ENCODE assay signal across 16 cellular contexts in genomic region chr16:29230671-29231091, GRCh38.
DNase-seq lines count a peak whose midpoint lies in the region; ATAC-seq and TF ChIP-seq lines count a peak whose summit lies in the region.
"Had no signal": no experiment of that assay in that cellular context is flagged by ENCODE, and none has a peak within 500 bp of the region (broad histone marks: within the 10 kb centered on the region; RNA-seq: fewer than 3 reads in every experiment).

No MANE protein-coding gene starts in this region.

- peak overlapping the region; percentile 85 for H2BK15ac ChIP-seq in neuronal stem cell (ENCODE audit: low read length)

- H3K23ac ChIP-seq in neuronal stem cell (ENCODE audit: low read depth, low read length, poor library complexity): peak overlapping the region; percentile 81

- no peak overlapping the region for H3K14ac ChIP-seq in neuronal stem cell (ENCODE audit: low read length)

- ATAC-seq in GM21786 (IDR thresholded peaks at IDR 0.05; ENCODE audit: unreplicated experiment) (no peak), right lobe of liver (no peak), HG03457 (IDR thresholded peaks at IDR 0.05; ENCODE audit: unreplicated experiment) (no peak)
- ATAC-seq: activated naive CD4-positive, alpha-beta T cell treated with anti-CD3 and anti-CD28 coated beads, Interleukin-2, amount 50 U/mL, for 72 hours; lower lobe of right lung had no signal

- DNase-seq in AG20443 (ENCODE audit: low spot score) (peak; percentile 39), NT2/D1 (ENCODE audit: low read depth, low spot score) (no peak), glutamatergic neuron (peak; percentile 43), neuronal stem cell (ENCODE audit: low spot score) (no peak), NCI-H69 (lab: John Stamatoyannopoulos, UW) (no peak), right lobe of liver (no peak)
- DNase-seq: DMS79 treated with DMSO at 0.1 percent for 48 hours, lower lobe of right lung, NCI-H1092 treated with DMSO at 0.1 percent for 48 hours, NCI-H524 treated with DMSO at 0.1 percent for 48 hours, nucleus accumbens had no signal

- no peak overlapping the region for H4K8ac ChIP-seq in neuronal stem cell (ENCODE audit: low read depth, low read length)

- H3K27ac ChIP-seq in neuronal stem cell (replicated peaks; ENCODE audit: low read length) (no peak overlapping the region), right lobe of liver (no peak overlapping the region)
- H3K27ac ChIP-seq: lower lobe of right lung had no signal

- no CpG with 5 or more reads among the region's 22 CpGs for WGBS in neuronal stem cell (ENCODE audit: extremely low coverage in 2 of 2, insufficient read length in 2 of 2, insufficient replicate concordance in 1 of 2), 2 donors
- WGBS in right lobe of liver (ENCODE audit: insufficient coverage, low coverage, low lambda C conversion rate, missing lambda C conversion rate): 80% methylated on average over 7 of the region's 22 CpGs

- no peak overlapping the region for H3K4me3 ChIP-seq in NT2/D1 (ENCODE audit: insufficient read length, low read depth)
- no peak overlapping the region for H3K4me3 ChIP-seq in neuronal stem cell (ENCODE audit: low read length in 2 of 2)
- H3K4me3 ChIP-seq in right lobe of liver: no peak overlapping the region
- H3K4me3 ChIP-seq: coronary artery, lower lobe of right lung had no signal

- no peaks in the 10 kb centered on the region for H3K4me1 Mint-ChIP-seq in glutamatergic neuron (ENCODE audit: low read depth, unreplicated experiment)

- H3K4me1 ChIP-seq in NT2/D1 (ENCODE audit: insufficient read depth, insufficient read length) (peaks cover 10% of the 10 kb centered on the region), neuronal stem cell (ENCODE audit: control insufficient read depth in 2 of 2, insufficient read depth in 1 of 2, low read depth in 1 of 2, low read length in 2 of 2) (peaks cover 3 to 8% of the 10 kb centered on the region in 2 donors), right lobe of liver (peaks cover 0 to 13% (median 6%) of the 10 kb centered on the region in 4 donors)
- H3K4me1 ChIP-seq: lower lobe of right lung had no signal

- peaks cover 4% of the 10 kb centered on the region for H3K36me3 Mint-ChIP-seq in glutamatergic neuron (ENCODE audit: unreplicated experiment)

- peak overlapping the region; percentile 85 for H3K18ac ChIP-seq in neuronal stem cell (ENCODE audit: low read length)

- H2BK120ac ChIP-seq in neuronal stem cell (ENCODE audit: low read depth, low read length): no peak overlapping the region

- peaks cover 4% of the 10 kb centered on the region for H3K27me3 Mint-ChIP-seq in glutamatergic neuron (ENCODE audit: unreplicated experiment)
- H3K27me3 Mint-ChIP-seq: B cell had no signal

- intact Hi-C loops in right lobe of liver (cut with DNase I): no loop called here

- no peaks in the 10 kb centered on the region for H3K36me3 ChIP-seq in NT2/D1 (ENCODE audit: insufficient read depth, insufficient read length, low read length)
- no peaks in the 10 kb centered on the region for H3K36me3 ChIP-seq in neuronal stem cell (replicated peaks in 1 of 2; ENCODE audit: control insufficient read depth in 2 of 2, insufficient read depth in 2 of 2, low read length in 2 of 2)
- no peaks in the 10 kb centered on the region for H3K36me3 ChIP-seq in right lobe of liver
- H3K36me3 ChIP-seq: lower lobe of right lung had no signal

- H3K4me3 Mint-ChIP-seq in glutamatergic neuron (ENCODE audit: unreplicated experiment): no peak overlapping the region
- H3K4me3 Mint-ChIP-seq: B cell had no signal

- H3K27me3 ChIP-seq in NT2/D1 (ENCODE audit: insufficient read depth, insufficient read length) (no peaks in the 10 kb centered on the region), neuronal stem cell (ENCODE audit: control insufficient read depth in 3 of 3, insufficient read depth in 3 of 3, low read depth in 1 of 3, low read length in 3 of 3) (no peaks in the 10 kb centered on the region), right lobe of liver (no peaks in the 10 kb centered on the region)

- H3K79me1 ChIP-seq in neuronal stem cell (ENCODE audit: low read depth, low read length): peaks cover 1% of the 10 kb centered on the region

- H2AFZ ChIP-seq in neuronal stem cell (ENCODE audit: low read length): peak overlapping the region; percentile 86

- H4K91ac ChIP-seq in neuronal stem cell (ENCODE audit: low read depth, low read length, poor library complexity): no peak overlapping the region

- H2AK5ac ChIP-seq in neuronal stem cell (ENCODE audit: low read depth, low read length): peak overlapping the region; percentile 86

- H3K4me2 ChIP-seq in neuronal stem cell (ENCODE audit: insufficient read depth, low read length, poor library complexity, severe bottlenecking): no peak overlapping the region

- peaks cover 4% of the 10 kb centered on the region for H3K9me3 Mint-ChIP-seq in glutamatergic neuron (ENCODE audit: unreplicated experiment)

- H3K4ac ChIP-seq in neuronal stem cell (ENCODE audit: low read length): no peak overlapping the region

- TF ChIP-seq CTCF in glutamatergic neuron (IDR thresholded peaks at IDR 0.05; ENCODE audit: partially characterized antibody, unreplicated experiment) (no peak), right lobe of liver (IDR thresholded peaks at IDR 0.05) (no peak)

- no peak for TF ChIP-seq POLR2A in right lobe of liver (IDR thresholded peaks at IDR 0.05)

- H3K9me3 ChIP-seq in NT2/D1 (ENCODE audit: insufficient read depth, low read length) (no peaks in the 10 kb centered on the region), neuronal stem cell (replicated peaks in 1 of 2; ENCODE audit: control insufficient read depth in 2 of 2, insufficient read depth in 1 of 2, low read depth in 1 of 2, low read length in 2 of 2) (no peaks in the 10 kb centered on the region), right lobe of liver (no peaks in the 10 kb centered on the region)
- H3K9me3 ChIP-seq: lower lobe of right lung had no signal

- H3K9ac ChIP-seq in NT2/D1 (ENCODE audit: insufficient read length, low read depth): peak overlapping the region; percentile 21
- H3K9ac ChIP-seq in neuronal stem cell (ENCODE audit: low read depth, low read length, poor library complexity): no peak overlapping the region

- peak overlapping the region; percentile 30 for H2BK12ac ChIP-seq in neuronal stem cell (ENCODE audit: low read length)

- no peak overlapping the region for H3K27ac Mint-ChIP-seq in glutamatergic neuron (ENCODE audit: unreplicated experiment)
- H3K27ac Mint-ChIP-seq: B cell had no signal

- peak overlapping the region; percentile 91 for H2BK5ac ChIP-seq in neuronal stem cell (ENCODE audit: low read length)

Comparison
In these comparisons a context has a peak if more than half of its experiments do, and no peak if none do; other contexts are left out.
1. DNase-seq: peak in AG20443 (single experiment) and glutamatergic neuron (single experiment); none in NT2/D1 (single experiment), neuronal stem cell (single experiment), NCI-H69 (single experiment) and right lobe of liver (0 of 3).